20 cellular contexts compared by ENCODE assay signal in genomic region chr20:63408684-63409046, GRCh38. TPM values are rescaled to one million over a fixed set of nuclear protein-coding genes. Genes with fewer than 3 reads are reported as not detected.
DNase-seq lines count a peak whose midpoint lies in the region; ATAC-seq and TF ChIP-seq lines count a peak whose summit lies in the region.
"Had no signal": no experiment of that assay in that cellular context is flagged by ENCODE, and none has a peak within 500 bp of the region (broad histone marks: within the 10 kb centered on the region; RNA-seq: fewer than 3 reads in every experiment).

No MANE protein-coding gene starts in this region.

- H3K4me3 ChIP-seq in GM23338: no peak overlapping the region
- peak overlapping the region; percentile 55 to 57 for H3K4me3 ChIP-seq in HCT116 (replicated peaks in 1 of 2; ENCODE audit: low read depth in 1 of 2, low read length in 2 of 2)
- H3K4me3 ChIP-seq in neuronal stem cell (ENCODE audit: low read length in 2 of 2): no peak overlapping the region
- H3K4me3 ChIP-seq: GM12878, HAP-1 had no signal

- TF ChIP-seq RAD21 in HCT116 (IDR thresholded peaks at IDR 0.05; ENCODE audit: low read depth): no peak

- no peak overlapping the region for H2BK12ac ChIP-seq in neuronal stem cell (ENCODE audit: low read length)

- no peaks in the 10 kb centered on the region for H3K36me3 Mint-ChIP-seq in GM23338 (ENCODE audit: low read depth)
- peaks cover 3% of the 10 kb centered on the region for H3K36me3 Mint-ChIP-seq in brain
- H3K36me3 Mint-ChIP-seq in T-cell: no peaks in the 10 kb centered on the region
- H3K36me3 Mint-ChIP-seq: CD4-positive, CD25-positive, alpha-beta regulatory T cell; CD8-positive, alpha-beta memory T cell had no signal

- peak overlapping the region; percentile 64 for H3K18ac ChIP-seq in neuronal stem cell (ENCODE audit: low read length)

- 0 out of 2 replicates have a peak, but pooled peaks cover 5% of the 10 kb centered on the region for H3F3A ChIP-seq in GM23338 (replicated peaks; ENCODE audit: low read depth)

- H3K4me3 Mint-ChIP-seq in GM23338 (no peak overlapping the region; the same call in 2 of the 3 replicates), brain (no peak overlapping the region), T-cell (no peak overlapping the region)
- H3K4me3 Mint-ChIP-seq: CD4-positive, CD25-positive, alpha-beta regulatory T cell; CD8-positive, alpha-beta memory T cell; HFFc6 had no signal

- RAD21 ChIA-PET in HCT116 (lab: Charles Lee; ENCODE audit: low non-redundant PET in 1 of 2, low total read pairs in 2 of 2, uncharacterized antibody in 2 of 2, unreplicated experiment in 2 of 2): no interaction called here

- H3K79me1 ChIP-seq in neuronal stem cell (ENCODE audit: low read depth, low read length): peaks cover under 1% of the 10 kb centered on the region

- H2AFZ ChIP-seq in GM23338 (no peak overlapping the region), HCT116 (ENCODE audit: low read depth, low read length, poor library complexity, severe bottlenecking) (no peak overlapping the region), neuronal stem cell (ENCODE audit: low read length) (no peak overlapping the region)

- H2BK15ac ChIP-seq in neuronal stem cell (ENCODE audit: low read length): peak overlapping the region; percentile 75

- WGBS in neuronal stem cell (ENCODE audit: extremely low coverage in 2 of 2, insufficient read length in 2 of 2, insufficient replicate concordance in 1 of 2), 2 donors: no CpG with 5 or more reads among the region's 21 CpGs

- H3K4me1 ChIP-seq in GM23338 (ENCODE audit: insufficient read depth) (peaks cover 3% of the 10 kb centered on the region; the same call in 1 of the 2 replicates), HCT116 (ENCODE audit: control insufficient read depth in 1 of 2, insufficient read depth in 2 of 2, low read length in 2 of 2) (peaks cover 0 to 12% of the 10 kb centered on the region in 2 experiments; a peak in 1 of 4 replicates), neuronal stem cell (ENCODE audit: control insufficient read depth in 2 of 2, insufficient read depth in 1 of 2, low read depth in 1 of 2, low read length in 2 of 2) (peaks cover 2 to 11% of the 10 kb centered on the region in 2 donors)
- H3K4me1 ChIP-seq: BE2C, HAP-1 had no signal

- no peak for TF ChIP-seq POLR2A in HCT116 (IDR thresholded peaks at IDR 0.05; ENCODE audit: borderline replicate concordance, extremely low read depth, insufficient read depth, insufficient read length)

- no peak overlapping the region for H3K9ac ChIP-seq in HCT116 (ENCODE audit: low read length)
- H3K9ac ChIP-seq in neuronal stem cell (ENCODE audit: low read depth, low read length, poor library complexity): no peak overlapping the region

- H2AK5ac ChIP-seq in neuronal stem cell (ENCODE audit: low read depth, low read length): peak overlapping the region; percentile 92

- POLR2A ChIA-PET in HCT116 (lab: Charles Lee) (no interaction called here), T-cell (lab: Charles Lee) (no interaction called here)

- H3K36me3 ChIP-seq in GM23338 (ENCODE audit: insufficient read depth) (no peaks in the 10 kb centered on the region), HCT116 (ENCODE audit: control insufficient read depth in 1 of 2, insufficient read depth in 2 of 2, low read length in 2 of 2) (no peaks in the 10 kb centered on the region), neuronal stem cell (replicated peaks in 1 of 2; ENCODE audit: control insufficient read depth in 2 of 2, insufficient read depth in 2 of 2, low read length in 2 of 2) (peaks cover 2 to 3% of the 10 kb centered on the region in 2 donors)
- H3K36me3 ChIP-seq: BE2C, HAP-1 had no signal

- H3K27ac Mint-ChIP-seq in GM23338 (no peak overlapping the region), brain (peak overlapping the region in 4 of 5 experiments; percentile 63 to 91 (median 78)), T-cell (no peak overlapping the region)
- H3K27ac Mint-ChIP-seq: CD4-positive, CD25-positive, alpha-beta regulatory T cell; HFFc6 had no signal

- no peak overlapping the region for H3K23ac ChIP-seq in neuronal stem cell (ENCODE audit: low read depth, low read length, poor library complexity)

- H2BK5ac ChIP-seq in neuronal stem cell (ENCODE audit: low read length): peak overlapping the region; percentile 75

- H3K27me3 Mint-ChIP-seq in GM23338 (ENCODE audit: insufficient read depth, low read depth, poor library complexity): peaks cover 13% of the 10 kb centered on the region
- H3K27me3 Mint-ChIP-seq in brain: no peaks in the 10 kb centered on the region
- peaks cover 4 to 7% of the 10 kb centered on the region in 2 donors for H3K27me3 Mint-ChIP-seq in T-cell
- H3K27me3 Mint-ChIP-seq: CD4-positive, CD25-positive, alpha-beta regulatory T cell had no signal

- H4K8ac ChIP-seq in neuronal stem cell (ENCODE audit: low read depth, low read length): no peak overlapping the region

- peak; percentile 6 for ATAC-seq in GM23338
- ATAC-seq in HCT116: no peak
- ATAC-seq in T-cell (replicated peaks in 1 of 4): no peak
- ATAC-seq: GM12878 had no signal

- intact Hi-C loops in HCT116 (cut with micrococcal nuclease): no loop called here

- no peak overlapping the region for H3K14ac ChIP-seq in neuronal stem cell (ENCODE audit: low read length)

- H2BK120ac ChIP-seq in neuronal stem cell (ENCODE audit: low read depth, low read length): peak overlapping the region; percentile 61

- H3K4me1 Mint-ChIP-seq in GM23338 (peaks cover 14% of the 10 kb centered on the region), brain (peaks cover 19% of the 10 kb centered on the region), T-cell (peaks cover 3 to 10% (median 9%) of the 10 kb centered on the region in 3 donors)

- H3K9me3 Mint-ChIP-seq in GM23338: no peaks in the 10 kb centered on the region
- H3K9me3 Mint-ChIP-seq in brain: no peaks in the 10 kb centered on the region
- H3K9me3 Mint-ChIP-seq in T-cell: no peaks in the 10 kb centered on the region
- H3K9me3 Mint-ChIP-seq: CD4-positive, CD25-positive, alpha-beta regulatory T cell; CD8-positive, alpha-beta memory T cell; HFFc6 had no signal

- no peaks in the 10 kb centered on the region for H3K27me3 ChIP-seq in GM23338 (ENCODE audit: insufficient read depth)
- H3K27me3 ChIP-seq in HCT116 (ENCODE audit: insufficient read depth, low read length): no peaks in the 10 kb centered on the region
- H3K27me3 ChIP-seq in neuronal stem cell (ENCODE audit: control insufficient read depth in 3 of 3, insufficient read depth in 3 of 3, low read depth in 1 of 3, low read length in 3 of 3): no peaks in the 10 kb centered on the region

- DNase-seq in GM23338 (ENCODE audit: low spot score) (no peak), HCT116 (ENCODE audit: low read depth, low spot score) (no peak), neuronal stem cell (ENCODE audit: low spot score) (no peak), T-cell (no peak), NCI-H2029 (lab: John Stamatoyannopoulos, UW) (no peak)
- DNase-seq: ACHN; BE2C; C1 segment of cervical spinal cord; CD4-positive, CD25-positive, alpha-beta regulatory T cell; COR-L47; DMS 273 treated with DMSO at 0.1 percent for 48 hours; DMS53; DND-41; EL; HFFc6 had no signal

- BruUV-seq in HCT116 (replicated peaks; lab: Mats Ljungman, UMichigan): no TSS peak

- H3K4me2 ChIP-seq in GM23338 (no peak overlapping the region), HCT116 (ENCODE audit: low read length) (peak overlapping the region; percentile 61), neuronal stem cell (ENCODE audit: insufficient read depth, low read length, poor library complexity, severe bottlenecking) (no peak overlapping the region)

- no peaks in the 10 kb centered on the region for H4K20me1 ChIP-seq in GM23338 (replicated peaks; ENCODE audit: insufficient read depth)
- H4K20me1 ChIP-seq in HCT116 (ENCODE audit: insufficient read depth): no peaks in the 10 kb centered on the region

- H3K9me3 ChIP-seq in HCT116 (ENCODE audit: control insufficient read depth in 1 of 2, insufficient read depth in 1 of 2, low read depth in 1 of 2, low read length in 2 of 2): no peaks in the 10 kb centered on the region
- H3K9me3 ChIP-seq in neuronal stem cell (replicated peaks in 1 of 2; ENCODE audit: control insufficient read depth in 2 of 2, insufficient read depth in 1 of 2, low read depth in 1 of 2, low read length in 2 of 2): peaks cover 0 to 2% of the 10 kb centered on the region in 2 donors
- H3K9me3 ChIP-seq: BE2C, HAP-1 had no signal

- CTCF ChIA-PET in HCT116 (lab: Charles Lee): interaction anchor here (1.0 kb wide), 1 partner anchor 27 kb away, joined by 3 read pairs; no protein-coding TSS in a partner anchor
- CTCF ChIA-PET in T-cell (lab: Charles Lee): no interaction called here

- peaks cover 6% of the 10 kb centered on the region; the same call in 1 of the 2 replicates for H3K9me2 ChIP-seq in GM23338 (ENCODE audit: insufficient read depth)
- no peaks in the 10 kb centered on the region for H3K9me2 ChIP-seq in HCT116 (ENCODE audit: insufficient read depth)

- no peak overlapping the region for H4K91ac ChIP-seq in neuronal stem cell (ENCODE audit: low read depth, low read length, poor library complexity)

- no peak overlapping the region for H3K27ac ChIP-seq in GM23338 (ENCODE audit: low read depth)
- peak overlapping the region; percentile 69 for H3K27ac ChIP-seq in HCT116 (ENCODE audit: low read depth, low read length)
- no peak overlapping the region for H3K27ac ChIP-seq in neuronal stem cell (replicated peaks; ENCODE audit: low read length)

- no peak overlapping the region for H3K4ac ChIP-seq in neuronal stem cell (ENCODE audit: low read length)

- H3K79me2 ChIP-seq in GM23338 (replicated peaks; ENCODE audit: insufficient read depth): no peaks in the 10 kb centered on the region
- no peaks in the 10 kb centered on the region for H3K79me2 ChIP-seq in HCT116 (ENCODE audit: insufficient read depth, low read length)

- TF ChIP-seq CTCF in GM23338 (conservative IDR thresholded peaks at IDR 0.05; ENCODE audit: low read depth in 2 of 2) (peak in 1 of 2 experiments; percentile 26; a peak in 2 of 4 replicates), HCT116 (IDR thresholded peaks at IDR 0.05 in 2 of 3, conservative IDR thresholded peaks at IDR 0.05 in 1 of 3; ENCODE audit: borderline replicate concordance in 1 of 3, insufficient read depth in 1 of 3, low read depth in 2 of 3, low read length in 2 of 3) (no peak), brain (conservative IDR thresholded peaks at IDR 0.05) (no peak)

TF ChIP-seq in GM23338, 12 proteins besides CTCF, POLR2A, EP300 and RAD21 (continues in another document):
- no peak for TF ChIP-seq NANOG (IDR thresholded peaks at IDR 0.05; ENCODE audit: borderline replicate concordance)
- no peak for TF ChIP-seq JUNB (IDR thresholded peaks at IDR 0.05; ENCODE audit: unreplicated experiment)

TF ChIP-seq in HCT116, 20 proteins besides CTCF, POLR2A, EP300 and RAD21 (continues in another document):
- TF ChIP-seq ZFX (IDR thresholded peaks at IDR 0.05) (no peak), EZH2 (IDR thresholded peaks at IDR 0.05) (no peak), CBX3 (IDR thresholded peaks at IDR 0.05; ENCODE audit: low read depth) (no peak)

RNA-seq across cellular contexts. Expression of gene CHRNA4, which starts 47.5 kb away (rescaled TPM):
- 1.9 and 3.9 TPM in 2 replicates for total RNA-seq in GM23338 (2014; rRNA removed; shearing (Covaris generic))
- polyA plus RNA-seq in GM23338 (2016; fragmentation: Nextera tagmentation; extraction: Ambion mirVana) (2.1 and 2.7 TPM in 2 replicates), brain (ENCODE audit: insufficient read depth, low read depth, low replicate concordance) (6.4 TPM)
- total RNA-seq in HCT116 (2021; ENCODE audit: unreplicated experiment) (not detected), T-cell (not detected)
- not detected in 2 replicates for polyA plus RNA-seq in HCT116 (2012)
- polyA plus RNA-seq in neuronal stem cell (2013, experiment 1 of 2): 0.29 TPM
- polyA plus RNA-seq in neuronal stem cell (2013, experiment 2 of 2): 0.19 TPM
- total RNA-seq: CD4-positive, CD25-positive, alpha-beta regulatory T cell; CD8-positive, alpha-beta memory T cell; H4; HFFc6 had no signal
- polyA plus RNA-seq: CD4-positive, CD25-positive, alpha-beta regulatory T cell; CD8-positive, alpha-beta memory T cell had no signal

Comparison
In these comparisons a context has a peak if more than half of its experiments do, and no peak if none do; other contexts are left out.
1. H3K4me3 ChIP-seq: peak in HCT116 (2 of 2); none in GM23338 (single experiment) and neuronal stem cell (0 of 2).
2. H3K27ac Mint-ChIP-seq: peak in brain (4 of 5); none in GM23338 (single experiment) and T-cell (0 of 2).